25 cellular contexts compared by ENCODE assay signal in genomic region chr13:101116826-101117225, GRCh38.
DNase-seq lines count a peak whose midpoint lies in the region; ATAC-seq and TF ChIP-seq lines count a peak whose summit lies in the region.
"Had no signal": no experiment of that assay in that cellular context is flagged by ENCODE, and none has a peak within 500 bp of the region (broad histone marks: within the 10 kb centered on the region; RNA-seq: fewer than 3 reads in every experiment).

No MANE protein-coding gene starts in this region.

- no peaks in the 10 kb centered on the region for H3K79me2 ChIP-seq in SK-N-SH (ENCODE audit: insufficient read depth)

- H3K27me3 ChIP-seq in SK-N-SH (ENCODE audit: insufficient read depth) (no peaks in the 10 kb centered on the region), iPS-20b (ENCODE audit: insufficient read depth, low read length) (no peaks in the 10 kb centered on the region), lower lobe of right lung (ENCODE audit: low read depth) (no peaks in the 10 kb centered on the region)

- H3K4me1 ChIP-seq in SK-N-SH (ENCODE audit: control insufficient read depth in 1 of 2, insufficient read depth in 2 of 2, low read depth in 1 of 2, low read length in 1 of 2), result no peaks in the 10 kb centered on the region
- peaks cover 63% of the 10 kb centered on the region for H3K4me1 ChIP-seq in iPS-20b (ENCODE audit: insufficient read depth, low read length)
- H3K4me1 ChIP-seq in lower lobe of right lung, result no peaks in the 10 kb centered on the region

- POLR2A ChIA-PET in SK-N-SH (lab: Yijun Ruan, JAX), result no interaction called here

- no peak overlapping the region for H3K27ac ChIP-seq in SK-N-SH (ENCODE audit: low read depth in 2 of 2, low read length in 1 of 2)
- peak overlapping the region; percentile 77 for H3K27ac ChIP-seq in iPS-20b (ENCODE audit: low read length)
- H3K27ac ChIP-seq in lower lobe of right lung, result no peak overlapping the region
- H3K27ac ChIP-seq: GM23248 had no signal

- intact Hi-C loops in lower lobe of right lung (cut with DNase I), result no loop called here
- intact Hi-C loops in activated T-helper 2 cell treated with anti-CD3 and anti-CD28 coated beads, Interferon-gamma antibody, Interleukin-2, Interleukin-4, amounts not matched to agents 10 μg/mL and 5 μg/mL and 100 μg/mL, durations not matched to agents 14 hours and 24 hours and 36 hours (cut with micrococcal nuclease), result no loop called here

- H3K9me3 Mint-ChIP-seq in chondrocyte (ENCODE audit: low read depth), result peaks cover under 1% of the 10 kb centered on the region
- no peaks in the 10 kb centered on the region for H3K9me3 Mint-ChIP-seq in activated T-helper 2 cell treated with anti-CD3 and anti-CD28 coated beads, Interferon-gamma antibody, Interleukin-2, Interleukin-4, amounts not matched to agents 10 μg/mL and 5 μg/mL and 100 μg/mL, durations not matched to agents 14 hours and 24 hours and 36 hours
- H3K9me3 Mint-ChIP-seq: CD4-positive, alpha-beta memory T cell had no signal

- no peak for TF ChIP-seq RAD21 in SK-N-SH (IDR thresholded peaks at IDR 0.05; ENCODE audit: low read length)

- TF ChIP-seq EP300 in SK-N-SH (IDR thresholded peaks at IDR 0.05; ENCODE audit: borderline replicate concordance in 1 of 2, low read depth in 1 of 2, low read length in 1 of 2), result no peak

- no peak overlapping the region for H2AFZ ChIP-seq in SK-N-SH (ENCODE audit: low read depth)
- H2AFZ ChIP-seq: GM23248 had no signal

- H3K9ac ChIP-seq in SK-N-SH (no peak overlapping the region), iPS-20b (ENCODE audit: low read depth, low read length) (peak overlapping the region; percentile 49; the same call in 1 of the 2 replicates)
- H3K9ac ChIP-seq: GM23248 had no signal

- ATAC-seq in SK-N-SH treated with all-trans-retinoic acid at 6 μM for 48 hours (no peak), lower lobe of right lung (no peak), GM18858 (IDR thresholded peaks at IDR 0.05; ENCODE audit: unreplicated experiment) (no peak), HG02852 (IDR thresholded peaks at IDR 0.05; ENCODE audit: unreplicated experiment) (no peak)
- ATAC-seq: K562, PC-3 had no signal

- no peak for DNase-seq in SK-N-SH
- no peak for DNase-seq in chondrocyte (ENCODE audit: low spot score)
- DNase-seq in lower lobe of right lung, result no peak
- no peak for DNase-seq in activated T-helper 2 cell treated with anti-CD3 and anti-CD28 coated beads, Interferon-gamma antibody, Interleukin-2, Interleukin-4, amounts not matched to agents 10 μg/mL and 5 μg/mL and 100 μg/mL, durations not matched to agents 14 hours and 24 hours and 36 hours (ENCODE audit: low spot score)
- DNase-seq: 8988T; AML-193; C1 segment of cervical spinal cord; CD4-positive, alpha-beta memory T cell; COR-L47; DMS53; GM23248; HCEC 1CT; Kasumi-1; NCI-H1092 treated with DMSO at 0.1 percent for 48 hours; NCI-H1436; NCI-H187; NCI-H2081 treated with DMSO at 0.1 percent for 48 hours; NCI-H524; NCI-H774; PC-3 had no signal

- peaks cover 57% of the 10 kb centered on the region for H3K4me1 Mint-ChIP-seq in chondrocyte (ENCODE audit: low read depth)
- no peaks in the 10 kb centered on the region for H3K4me1 Mint-ChIP-seq in activated T-helper 2 cell treated with anti-CD3 and anti-CD28 coated beads, Interferon-gamma antibody, Interleukin-2, Interleukin-4, amounts not matched to agents 10 μg/mL and 5 μg/mL and 100 μg/mL, durations not matched to agents 14 hours and 24 hours and 36 hours (ENCODE audit: low read depth)
- H3K4me1 Mint-ChIP-seq: CD4-positive, alpha-beta memory T cell had no signal

- peaks cover 3% of the 10 kb centered on the region for H3K36me3 Mint-ChIP-seq in chondrocyte (ENCODE audit: low read depth)
- H3K36me3 Mint-ChIP-seq in activated T-helper 2 cell treated with anti-CD3 and anti-CD28 coated beads, Interferon-gamma antibody, Interleukin-2, Interleukin-4, amounts not matched to agents 10 μg/mL and 5 μg/mL and 100 μg/mL, durations not matched to agents 14 hours and 24 hours and 36 hours (ENCODE audit: low read depth), result no peaks in the 10 kb centered on the region
- H3K36me3 Mint-ChIP-seq: CD4-positive, alpha-beta memory T cell had no signal

- peak overlapping the region; percentile 79 for H3K27ac Mint-ChIP-seq in chondrocyte (ENCODE audit: unreplicated experiment)
- H3K27ac Mint-ChIP-seq in activated T-helper 2 cell treated with anti-CD3 and anti-CD28 coated beads, Interferon-gamma antibody, Interleukin-2, Interleukin-4, amounts not matched to agents 10 μg/mL and 5 μg/mL and 100 μg/mL, durations not matched to agents 14 hours and 24 hours and 36 hours, result no peak overlapping the region
- H3K27ac Mint-ChIP-seq: CD4-positive, alpha-beta memory T cell had no signal

- H3K9me3 ChIP-seq in SK-N-SH (no peaks in the 10 kb centered on the region), iPS-20b (ENCODE audit: insufficient read depth, low read depth, low read length) (no peaks in the 10 kb centered on the region), lower lobe of right lung (no peaks in the 10 kb centered on the region)

- no peaks in the 10 kb centered on the region for H3K9me2 ChIP-seq in SK-N-SH

- H3K36me3 ChIP-seq in SK-N-SH (replicated peaks in 1 of 2; ENCODE audit: control insufficient read depth in 1 of 2, insufficient read depth in 2 of 2, low read length in 1 of 2) (no peaks in the 10 kb centered on the region), iPS-20b (ENCODE audit: insufficient read depth, low read depth, low read length) (no peaks in the 10 kb centered on the region), lower lobe of right lung (no peaks in the 10 kb centered on the region)

- H3K27me3 Mint-ChIP-seq in chondrocyte (ENCODE audit: low read depth), result no peaks in the 10 kb centered on the region
- H3K27me3 Mint-ChIP-seq in activated T-helper 2 cell treated with anti-CD3 and anti-CD28 coated beads, Interferon-gamma antibody, Interleukin-2, Interleukin-4, amounts not matched to agents 10 μg/mL and 5 μg/mL and 100 μg/mL, durations not matched to agents 14 hours and 24 hours and 36 hours (ENCODE audit: low read depth), result no peaks in the 10 kb centered on the region

- H3F3A ChIP-seq in SK-N-SH (replicated peaks; ENCODE audit: insufficient read depth), result no peaks in the 10 kb centered on the region

- H3K4me3 Mint-ChIP-seq in chondrocyte (ENCODE audit: unreplicated experiment), result no peak overlapping the region
- no peak overlapping the region for H3K4me3 Mint-ChIP-seq in activated T-helper 2 cell treated with anti-CD3 and anti-CD28 coated beads, Interferon-gamma antibody, Interleukin-2, Interleukin-4, amounts not matched to agents 10 μg/mL and 5 μg/mL and 100 μg/mL, durations not matched to agents 14 hours and 24 hours and 36 hours (ENCODE audit: low read depth)
- H3K4me3 Mint-ChIP-seq: CD4-positive, alpha-beta memory T cell had no signal

- H3K4me3 ChIP-seq in SK-N-SH (ENCODE audit: low read depth in 2 of 2, low read length in 1 of 2) (no peak overlapping the region), iPS-20b (ENCODE audit: low read length) (peak overlapping the region; percentile 52), lower lobe of right lung (no peak overlapping the region)
- H3K4me3 ChIP-seq: GM23248, K562 had no signal

- no peaks in the 10 kb centered on the region for H4K20me1 ChIP-seq in SK-N-SH (ENCODE audit: insufficient read depth)

- 87% methylated on average over 4 of the region's 4 CpGs for WGBS in SK-N-SH (ENCODE audit: low lambda C conversion rate)

- no peak for TF ChIP-seq CTCF in SK-N-SH (IDR thresholded peaks at IDR 0.05)
- TF ChIP-seq CTCF in chondrocyte (IDR thresholded peaks at IDR 0.05), result no peak
- no peak for TF ChIP-seq CTCF in lower lobe of right lung (IDR thresholded peaks at IDR 0.05)

- H3K4me2 ChIP-seq in SK-N-SH, result no peak overlapping the region

- CTCF ChIA-PET in SK-N-SH (lab: Yijun Ruan, JAX), result interaction anchor here (1.5 kb wide), 1 partner anchor 12 kb away, joined by 6 read pairs; no protein-coding TSS in a partner anchor

TF ChIP-seq in SK-N-SH treated with all-trans-retinoic acid at 6 μM for 48 hours, 23 proteins besides CTCF, POLR2A, EP300 and RAD21:
- peak; percentile 11; the same call in 1 of the 2 replicates for TF ChIP-seq ISL1 (CRISPR knock-in tag; IDR thresholded peaks at IDR 0.05)
- no peak for TF ChIP-seq ZFP30 (CRISPR knock-in tag; IDR thresholded peaks at IDR 0.05)

TF ChIP-seq in SK-N-SH, 30 proteins besides CTCF, POLR2A, EP300 and RAD21 (continues in another document):
- no peak for TF ChIP-seq USF1 (IDR thresholded peaks at IDR 0.05; ENCODE audit: borderline replicate concordance, low read depth)
- TF ChIP-seq RXRA (IDR thresholded peaks at IDR 0.05; ENCODE audit: borderline replicate concordance, low read depth), result no peak
- TF ChIP-seq, protein P1, sequence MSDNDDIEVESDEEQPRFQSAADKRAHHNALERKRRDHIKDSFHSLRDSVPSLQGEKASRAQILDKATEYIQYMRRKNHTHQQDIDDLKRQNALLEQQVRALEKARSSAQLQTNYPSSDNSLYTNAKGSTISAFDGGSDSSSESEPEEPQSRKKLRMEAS (IDR thresholded peaks at IDR 0.05; ENCODE audit: low read depth), result no peak
- TF ChIP-seq SIN3A (IDR thresholded peaks at IDR 0.05; ENCODE audit: borderline replicate concordance, low read depth, low read length), result no peak
- TF ChIP-seq RCOR1 (IDR thresholded peaks at IDR 0.05; ENCODE audit: low read length), result no peak
- TF ChIP-seq NFIC (IDR thresholded peaks at IDR 0.05; ENCODE audit: borderline replicate concordance), result no peak
- no peak for TF ChIP-seq FOXJ3 (CRISPR knock-in tag; IDR thresholded peaks at IDR 0.05)
- no peak for TF ChIP-seq ELF1 (IDR thresholded peaks at IDR 0.05)
- TF ChIP-seq TEAD4 (IDR thresholded peaks at IDR 0.05; ENCODE audit: borderline replicate concordance, insufficient read depth), result no peak
- TF ChIP-seq, protein P2, sequence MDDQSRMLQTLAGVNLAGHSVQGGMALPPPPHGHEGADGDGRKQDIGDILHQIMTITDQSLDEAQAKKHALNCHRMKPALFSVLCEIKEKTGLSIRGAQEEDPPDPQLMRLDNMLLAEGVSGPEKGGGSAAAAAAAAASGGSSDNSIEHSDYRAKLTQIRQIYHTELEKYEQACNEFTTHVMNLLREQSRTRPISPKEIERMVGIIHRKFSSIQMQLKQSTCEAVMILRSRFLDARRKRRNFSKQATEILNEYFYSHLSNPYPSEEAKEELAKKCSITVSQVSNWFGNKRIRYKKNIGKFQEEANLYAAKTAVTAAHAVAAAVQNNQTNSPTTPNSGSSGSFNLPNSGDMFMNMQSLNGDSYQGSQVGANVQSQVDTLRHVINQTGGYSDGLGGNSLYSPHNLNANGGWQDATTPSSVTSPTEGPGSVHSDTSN (IDR thresholded peaks at IDR 0.05), result no peak
- TF ChIP-seq EZH2phosphoT487 (IDR thresholded peaks at IDR 0.05; ENCODE audit: borderline replicate concordance, low read depth), result no peak
